8 cellular contexts compared by ENCODE assay signal in the genomic region with DNA sequence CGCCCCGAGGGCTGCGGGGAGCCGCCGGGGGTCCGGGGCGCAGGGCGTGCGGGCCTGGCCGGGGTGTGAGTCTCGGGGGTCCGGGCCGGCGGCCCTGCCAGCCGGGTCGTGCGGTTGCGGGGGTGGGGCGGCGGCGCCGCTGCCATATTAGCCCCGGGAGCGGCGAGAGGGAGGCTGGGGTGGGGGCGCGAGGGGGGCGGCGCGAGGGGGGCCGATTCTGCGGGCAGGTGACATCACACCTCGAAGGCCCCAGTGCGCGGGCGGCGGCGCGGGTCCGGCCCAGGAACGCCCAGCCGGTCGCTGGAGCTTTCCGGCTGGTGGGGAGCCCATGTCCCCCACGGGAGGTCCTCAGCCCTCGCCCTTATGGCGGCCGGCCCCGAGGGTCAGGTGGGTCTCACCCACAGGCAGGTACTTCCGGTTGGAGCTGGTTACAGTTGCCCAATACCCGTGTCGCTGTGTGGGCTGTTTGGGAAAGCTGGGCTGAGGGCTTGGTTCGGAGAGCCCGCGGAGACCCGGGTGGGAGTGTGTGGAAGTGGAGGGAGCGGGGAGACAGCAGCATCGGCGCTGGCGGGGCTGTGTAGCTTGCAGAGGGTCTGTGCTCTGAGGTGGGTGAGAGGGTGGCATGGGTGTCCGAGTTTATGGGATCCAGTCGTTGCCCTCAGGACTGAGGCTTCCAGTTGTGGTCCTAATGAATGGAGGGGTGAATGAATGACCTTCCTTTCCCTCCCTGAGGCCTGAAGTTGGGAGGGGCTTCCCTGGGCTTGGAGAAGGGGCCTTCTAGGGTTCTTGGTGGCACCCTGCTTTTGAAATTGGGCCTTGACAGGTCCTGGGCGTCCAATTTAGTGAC. TPM values are rescaled to one million over a fixed set of nuclear protein-coding genes. Genes with fewer than 3 reads are reported as not detected.
DNase-seq lines count a peak whose midpoint lies in the region; ATAC-seq and TF ChIP-seq lines count a peak whose summit lies in the region.

No MANE protein-coding gene starts in this region.

- H3K27me3 Mint-ChIP-seq in activated T-cell treated with anti-CD3 and anti-CD28 coated beads, Interleukin-2, amount 50 U/mL, for 72 hours (ENCODE audit: low read depth): no peaks in the 10 kb centered on the region

- TF ChIP-seq CTCF in foreskin keratinocyte (conservative IDR thresholded peaks at IDR 0.05) (no peak), GM10266 (IDR thresholded peaks at IDR 0.05; ENCODE audit: control insufficient read depth, insufficient read depth, low read depth, missing control alignments) (no peak)

- H3K27ac Mint-ChIP-seq in activated T-cell treated with anti-CD3 and anti-CD28 coated beads, Interleukin-2, amount 50 U/mL, for 72 hours: peak overlapping the region; percentile 35

- peak; percentile 40 for DNase-seq in activated naive CD4-positive, alpha-beta T cell treated with Interleukin-2 at 50 U/mL for 16 hours
- no peak for DNase-seq in activated naive CD4-positive, alpha-beta T cell (lab: John Stamatoyannopoulos, UW)
- peak; percentile 52 to 55 for DNase-seq in activated T-cell treated with anti-CD3 and anti-CD28 coated beads, Interleukin-2, amount 50 U/mL, for 72 hours
- DNase-seq in foreskin keratinocyte (no peak), skeletal muscle cell (ENCODE audit: low read depth) (no peak), DMS153 treated with DMSO at 0.1 percent for 48 hours (lab: John Stamatoyannopoulos, UW; ENCODE audit: unreplicated experiment) (no peak), GM10266 (ENCODE audit: extremely low spot score) (no peak), superior temporal gyrus (ENCODE audit: extremely low spot score) (no peak)

- H3K4me1 Mint-ChIP-seq in activated T-cell treated with anti-CD3 and anti-CD28 coated beads, Interleukin-2, amount 50 U/mL, for 72 hours (ENCODE audit: low read depth): peaks cover 71% of the 10 kb centered on the region

- no peaks in the 10 kb centered on the region for H3K27me3 ChIP-seq in foreskin keratinocyte

- peak; percentile 3 to 21 for ATAC-seq in activated T-cell treated with anti-CD3 and anti-CD28 coated beads, Interleukin-2, amount 50 U/mL, for 72 hours (replicated peaks in 1 of 2)
- no peak for ATAC-seq in foreskin keratinocyte

- H3K4me3 Mint-ChIP-seq in activated T-cell treated with anti-CD3 and anti-CD28 coated beads, Interleukin-2, amount 50 U/mL, for 72 hours: peak overlapping the region; percentile 88 to 92

- peaks cover 0 to 5% of the 10 kb centered on the region in 2 donors for H3K36me3 Mint-ChIP-seq in activated T-cell treated with anti-CD3 and anti-CD28 coated beads, Interleukin-2, amount 50 U/mL, for 72 hours (ENCODE audit: insufficient read depth in 2 of 2)

- H3K4me1 ChIP-seq in foreskin keratinocyte: peaks cover 7% of the 10 kb centered on the region

- no peaks in the 10 kb centered on the region for H3K9me3 Mint-ChIP-seq in activated T-cell treated with anti-CD3 and anti-CD28 coated beads, Interleukin-2, amount 50 U/mL, for 72 hours

- peak overlapping the region; percentile 100 for H3K27ac ChIP-seq in foreskin keratinocyte

- H3K4me3 ChIP-seq in skeletal muscle cell (ENCODE audit: low read depth, low read length): peak overlapping the region; percentile 80

RNA-seq across cellular contexts. Expression of a gene that starts 0.8 kb away (rescaled TPM):
- total RNA-seq in activated T-cell treated with anti-CD3 and anti-CD28 coated beads, Interleukin-2, amount 50 U/mL, for 72 hours: 10 to 100 TPM; 94.2 to 94.8 TPM
- 69.8 and 73.3 TPM in 2 replicates for total RNA-seq in foreskin keratinocyte
- polyA plus RNA-seq in foreskin keratinocyte: 213 and 228 TPM in 2 replicates

RNA-seq across cellular contexts. Expression of a gene that starts 5.6 kb away (rescaled TPM):
- total RNA-seq in activated T-cell treated with anti-CD3 and anti-CD28 coated beads, Interleukin-2, amount 50 U/mL, for 72 hours: 10 to 100 TPM; 28.2 to 33.8 TPM
- 19.0 and 20.5 TPM in 2 replicates for total RNA-seq in foreskin keratinocyte
- polyA plus RNA-seq in foreskin keratinocyte: 17.5 and 20.7 TPM in 2 replicates

RNA-seq across cellular contexts. Expression of a gene that starts 16.7 kb away (rescaled TPM):
- under 1 TPM in 1 of 2 donors, not detected in 1; 0.30 TPM for total RNA-seq in activated T-cell treated with anti-CD3 and anti-CD28 coated beads, Interleukin-2, amount 50 U/mL, for 72 hours
- not detected in 2 replicates for total RNA-seq in foreskin keratinocyte
- polyA plus RNA-seq in foreskin keratinocyte: not detected in 2 replicates

RNA-seq across cellular contexts. Expression of a gene that starts 23.3 kb away (rescaled TPM):
- 10 to 100 TPM; 53.0 to 53.8 TPM for total RNA-seq in activated T-cell treated with anti-CD3 and anti-CD28 coated beads, Interleukin-2, amount 50 U/mL, for 72 hours
- total RNA-seq in foreskin keratinocyte: 17.6 and 19.4 TPM in 2 replicates
- 4.2 and 4.7 TPM in 2 replicates for polyA plus RNA-seq in foreskin keratinocyte

RNA-seq across cellular contexts. Expression of a gene that starts 39.6 kb away (rescaled TPM):
- total RNA-seq in activated T-cell treated with anti-CD3 and anti-CD28 coated beads, Interleukin-2, amount 50 U/mL, for 72 hours: 10 to 100 TPM; 13.6 to 20.4 TPM
- total RNA-seq in foreskin keratinocyte: 7.7 and 7.8 TPM in 2 replicates
- 2.5 and 2.9 TPM in 2 replicates for polyA plus RNA-seq in foreskin keratinocyte

Comparison
In these comparisons a context has a peak if more than half of its experiments do, and no peak if none do; other contexts are left out.
1. DNase-seq: peak in activated naive CD4-positive, alpha-beta T cell treated with Interleukin-2 at 50 U/mL for 16 hours (single experiment) and activated T-cell treated with anti-CD3 and anti-CD28 coated beads, Interleukin-2, amount 50 U/mL, for 72 hours (2 of 2); none in activated naive CD4-positive, alpha-beta T cell (0 of 4), foreskin keratinocyte (0 of 2), skeletal muscle cell (single experiment), DMS153 treated with DMSO at 0.1 percent for 48 hours (single experiment), GM10266 (single experiment) and superior temporal gyrus (single experiment).